In the genomic region with DNA sequence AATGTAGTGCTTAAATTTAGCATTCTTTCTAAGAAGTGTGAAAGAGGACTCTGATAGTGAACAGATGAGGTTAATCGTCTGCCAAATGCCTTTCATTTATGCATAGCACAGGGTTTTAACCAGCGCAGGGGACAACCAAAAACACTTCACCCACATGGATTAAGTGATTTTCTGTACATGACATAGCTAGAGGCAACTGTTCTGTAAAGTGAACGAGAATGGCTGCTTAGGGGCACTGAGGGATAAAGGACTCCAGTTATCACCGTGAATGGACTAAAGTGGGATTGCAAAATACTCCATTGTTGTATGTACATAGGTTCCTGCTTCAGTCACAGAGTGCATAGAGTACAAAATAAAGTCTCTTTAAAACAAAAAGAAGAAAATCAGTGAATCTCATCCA, we compare ENCODE assay signal across 17 cellular contexts.
"Had no signal": no experiment of that assay in that cellular context is flagged by ENCODE, and none has a peak within 500 bp of the region (broad histone marks: within the 10 kb centered on the region; RNA-seq: fewer than 3 reads in every experiment).

No MANE protein-coding gene starts in this region.

- ATAC-seq: esophagus mucosa; gastroesophageal sphincter; heart right ventricle; naive thymus-derived CD4-positive, alpha-beta T cell; stimulated activated naive CD8-positive, alpha-beta T cell treated with anti-CD3 and anti-CD28 coated beads, Interleukin-15, amount 100 ng/mL, for 72 hours had no signal

- H3K36me3 ChIP-seq: ascending aorta, gastroesophageal sphincter, heart right ventricle, left ventricle myocardium inferior, neural progenitor cell, suprapubic skin, transverse colon, vagina had no signal

- H3K4me3 ChIP-seq: ascending aorta, gastroesophageal sphincter, heart right ventricle, left ventricle myocardium inferior, neural progenitor cell, suprapubic skin, transverse colon, vagina had no signal

- H3K9me3 ChIP-seq: ascending aorta, gastroesophageal sphincter, heart right ventricle, left ventricle myocardium inferior, suprapubic skin, transverse colon, vagina had no signal

- H3K4me1 ChIP-seq: ascending aorta, gastroesophageal sphincter, suprapubic skin, transverse colon, vagina had no signal

- DNase-seq: activated CD4-positive, alpha-beta T cell treated with anti-CD3 and anti-CD28 coated beads, Interleukin-2, amount 50 U/mL, for 4 hours; activated gamma-delta T cell; cerebellar nuclear complex; cortex of kidney; heart right ventricle; immature natural killer cell; kidney glomerular epithelial cell; left ventricle myocardium inferior; naive thymus-derived CD4-positive, alpha-beta T cell; stimulated activated naive CD8-positive, alpha-beta T cell treated with anti-CD3 and anti-CD28 coated beads, Interleukin-15, amount 100 ng/mL, for 72 hours; transverse colon had no signal

- H3K9ac ChIP-seq: neural progenitor cell had no signal

- H3K4me2 ChIP-seq: neural progenitor cell had no signal

- H3K27ac ChIP-seq: ascending aorta, gastroesophageal sphincter, left ventricle myocardium inferior, neural progenitor cell, suprapubic skin, transverse colon, vagina had no signal

- H3K27me3 ChIP-seq: ascending aorta, gastroesophageal sphincter, heart right ventricle, neural progenitor cell, suprapubic skin, transverse colon, vagina had no signal
